ENCODE assay signal across 1 cellular context in genomic region chr16:9088848-9089247, GRCh38.
TF ChIP-seq lines count a peak whose summit lies in the region.

No MANE protein-coding gene starts in this region.

TF ChIP-seq in HepG2, 621 proteins besides CTCF, POLR2A, EP300 and RAD21 (continued from another document and continues in another):
- TF ChIP-seq HOMEZ (CRISPR knock-in tag; IDR thresholded peaks at IDR 0.05; ENCODE audit: low read depth) (no peak), ISL2 (CRISPR knock-in tag; IDR thresholded peaks at IDR 0.05) (no peak), SPEN (CRISPR knock-in tag; IDR thresholded peaks at IDR 0.05; ENCODE audit: low read depth) (no peak), ATRX (CRISPR knock-in tag; IDR thresholded peaks at IDR 0.05; ENCODE audit: borderline replicate concordance) (no peak), RNF2 (conservative IDR thresholded peaks at IDR 0.05; ENCODE audit: low read depth) (peak; percentile 77), SMARCE1 (IDR thresholded peaks at IDR 0.05; ENCODE audit: borderline replicate concordance) (no peak), ZBTB7A (CRISPR knock-in tag; IDR thresholded peaks at IDR 0.05) (peak; percentile 61; the same call in 1 of the 2 replicates), EEA1 (CRISPR knock-in tag; IDR thresholded peaks at IDR 0.05; ENCODE audit: borderline replicate concordance) (no peak), ZC3H4 (CRISPR knock-in tag; IDR thresholded peaks at IDR 0.05; ENCODE audit: borderline replicate concordance) (no peak), ZNF672 (CRISPR knock-in tag; IDR thresholded peaks at IDR 0.05) (no peak), ZNF383 (CRISPR knock-in tag; IDR thresholded peaks at IDR 0.05; ENCODE audit: borderline replicate concordance) (no peak), MTA3 (CRISPR knock-in tag; IDR thresholded peaks at IDR 0.05) (no peak), ZNF800 (CRISPR knock-in tag; IDR thresholded peaks at IDR 0.05) (no peak), XRCC5 (optimal IDR thresholded peaks at IDR 0.05; ENCODE audit: low read length) (no peak), ZNF746 (CRISPR knock-in tag; IDR thresholded peaks at IDR 0.05) (no peak), PREB (CRISPR knock-in tag; IDR thresholded peaks at IDR 0.05) (no peak), ESRRA (CRISPR knock-in tag; IDR thresholded peaks at IDR 0.05; ENCODE audit: low read depth) (no peak), KLF11 (CRISPR knock-in tag; IDR thresholded peaks at IDR 0.05) (no peak), POGZ (CRISPR knock-in tag; IDR thresholded peaks at IDR 0.05) (no peak), MBNL3 (CRISPR knock-in tag; conservative IDR thresholded peaks at IDR 0.05) (no peak), RFX5 (IDR thresholded peaks at IDR 0.05; ENCODE audit: low read depth, low read length) (no peak), U2AF1 (optimal IDR thresholded peaks at IDR 0.05; ENCODE audit: low read depth, low read length) (no peak), ZNF781 (CRISPR knock-in tag; IDR thresholded peaks at IDR 0.05; ENCODE audit: borderline replicate concordance, not compliant biosample characterization) (no peak), ADNP (CRISPR knock-in tag; IDR thresholded peaks at IDR 0.05) (no peak), ZNF891 (CRISPR knock-in tag; IDR thresholded peaks at IDR 0.05) (no peak), AGO1 (IDR thresholded peaks at IDR 0.05; ENCODE audit: low read depth, low read length, poor library complexity, severe bottlenecking) (no peak), TERF1 (CRISPR knock-in tag; IDR thresholded peaks at IDR 0.05) (no peak), MBD4 (IDR thresholded peaks at IDR 0.05; ENCODE audit: borderline replicate concordance, low read length) (no peak), ARID3A (IDR thresholded peaks at IDR 0.05; ENCODE audit: low read depth, low read length) (no peak), ZNF577 (CRISPR knock-in tag; IDR thresholded peaks at IDR 0.05; ENCODE audit: borderline replicate concordance, low read depth) (no peak), MIER3 (CRISPR knock-in tag; IDR thresholded peaks at IDR 0.05; ENCODE audit: borderline replicate concordance) (no peak), MAZ (IDR thresholded peaks at IDR 0.05; ENCODE audit: borderline replicate concordance, low read depth, low read length) (no peak), MAZ (CRISPR knock-in tag; IDR thresholded peaks at IDR 0.05; ENCODE audit: low read depth) (no peak), MXI1 (IDR thresholded peaks at IDR 0.05; ENCODE audit: borderline replicate concordance, low read depth, low read length) (peak; percentile 66; the same call in 1 of the 3 replicates), GATAD1 (CRISPR knock-in tag; IDR thresholded peaks at IDR 0.05) (no peak), MEF2D (CRISPR knock-in tag; IDR thresholded peaks at IDR 0.05) (no peak), PLRG1 (conservative IDR thresholded peaks at IDR 0.05) (no peak), THAP7 (CRISPR knock-in tag; IDR thresholded peaks at IDR 0.05) (0 out of 2 replicates have a peak, but pooled peaks have one; percentile 45), SALL1 (CRISPR knock-in tag; IDR thresholded peaks at IDR 0.05) (peak; percentile 76), SETDB1 (CRISPR knock-in tag; IDR thresholded peaks at IDR 0.05; ENCODE audit: borderline replicate concordance) (no peak), ZNF691 (CRISPR knock-in tag; IDR thresholded peaks at IDR 0.05; ENCODE audit: borderline replicate concordance, low read depth) (no peak), CEBPB (IDR thresholded peaks at IDR 0.05; ENCODE audit: borderline replicate concordance, low read depth, low read length) (no peak), HNF1B (CRISPR knock-in tag; IDR thresholded peaks at IDR 0.05) (no peak), SRSF1 (optimal IDR thresholded peaks at IDR 0.05; ENCODE audit: low read depth, low read length) (no peak), ZNF143 (CRISPR knock-in tag; IDR thresholded peaks at IDR 0.05) (no peak), ZNF292 (CRISPR knock-in tag; IDR thresholded peaks at IDR 0.05; ENCODE audit: borderline replicate concordance, low read depth) (peak; percentile 59; the same call in 1 of the 2 replicates), CBX1 (IDR thresholded peaks at IDR 0.05; ENCODE audit: low read depth) (no peak), ZUFSP (CRISPR knock-in tag; IDR thresholded peaks at IDR 0.05; ENCODE audit: borderline replicate concordance) (no peak), ZNF414 (CRISPR knock-in tag; IDR thresholded peaks at IDR 0.05) (no peak), POLR2AphosphoS5 (IDR thresholded peaks at IDR 0.05; ENCODE audit: low read depth, low read length) (no peak), ZNF790 (CRISPR knock-in tag; IDR thresholded peaks at IDR 0.05; ENCODE audit: borderline replicate concordance) (no peak), ONECUT2 (CRISPR knock-in tag; IDR thresholded peaks at IDR 0.05) (no peak), MATR3 (CRISPR knock-in tag; IDR thresholded peaks at IDR 0.05) (no peak), BHLHE40 (IDR thresholded peaks at IDR 0.05; ENCODE audit: low read length) (peak; percentile 39; the same call in 1 of the 2 replicates), GLMP (CRISPR knock-in tag; IDR thresholded peaks at IDR 0.05; ENCODE audit: borderline replicate concordance) (no peak), PATZ1 (CRISPR knock-in tag; IDR thresholded peaks at IDR 0.05) (no peak)
